1 cellular context compared by ENCODE assay signal in genomic region chr3:128081846-128082245, GRCh38.
TF ChIP-seq lines count a peak whose summit lies in the region.

No MANE protein-coding gene starts in this region.

TF ChIP-seq in IMR-90, 13 proteins besides CTCF, POLR2A, EP300 and RAD21:
- TF ChIP-seq RFX5 (IDR thresholded peaks at IDR 0.05; ENCODE audit: low read depth, low read length) (no peak), CHD1 (IDR thresholded peaks at IDR 0.05; ENCODE audit: low read depth, low read length) (no peak), MAFK (IDR thresholded peaks at IDR 0.05; ENCODE audit: low read depth, low read length) (peak; percentile 29; the same call in 1 of the 2 replicates), CEBPB (IDR thresholded peaks at IDR 0.05; ENCODE audit: low read depth, low read length) (peak; percentile 96)
